9 cellular contexts compared by ENCODE assay signal in genomic region chr10:17756557-17757208, GRCh38. TPM values are rescaled to one million over a fixed set of nuclear protein-coding genes. Genes with fewer than 3 reads are reported as not detected.
DNase-seq lines count a peak whose midpoint lies in the region; ATAC-seq and TF ChIP-seq lines count a peak whose summit lies in the region.
"Had no signal": no experiment of that assay in that cellular context is flagged by ENCODE, and none has a peak within 500 bp of the region (broad histone marks: within the 10 kb centered on the region; RNA-seq: fewer than 3 reads in every experiment).

No MANE protein-coding gene starts in this region.

- H3K36me3 Mint-ChIP-seq in activated B cell treated with CpG ODN at 0.5 μM for 24 hours (ENCODE audit: low read depth) (no peaks in the 10 kb centered on the region), endodermal cell (ENCODE audit: low read depth) (no peaks in the 10 kb centered on the region)
- H3K36me3 Mint-ChIP-seq in naive thymus-derived CD4-positive, alpha-beta T cell: peaks cover 0 to 11% (median 0%) of the 10 kb centered on the region in 5 donors

- H3K36me3 ChIP-seq in naive thymus-derived CD4-positive, alpha-beta T cell (ENCODE audit: control insufficient read depth in 2 of 3, insufficient read depth in 3 of 3, low read length in 3 of 3): no peaks in the 10 kb centered on the region
- no peaks in the 10 kb centered on the region for H3K36me3 ChIP-seq in endodermal cell (ENCODE audit: control insufficient read depth, insufficient read depth, low read length)

- H3K9me3 Mint-ChIP-seq in activated B cell treated with CpG ODN at 0.5 μM for 24 hours (peaks cover 3% of the 10 kb centered on the region), endodermal cell (no peaks in the 10 kb centered on the region)
- H3K9me3 Mint-ChIP-seq in naive thymus-derived CD4-positive, alpha-beta T cell: peaks cover 0 to 3% (median 0%) of the 10 kb centered on the region in 11 donors

- no peaks in the 10 kb centered on the region for H3K9me3 ChIP-seq in naive thymus-derived CD4-positive, alpha-beta T cell (ENCODE audit: control insufficient read depth in 2 of 3, low read length in 3 of 3)
- no peaks in the 10 kb centered on the region for H3K9me3 ChIP-seq in endodermal cell (ENCODE audit: control insufficient read depth, low read length)

- H3K27ac ChIP-seq in naive thymus-derived CD4-positive, alpha-beta T cell (ENCODE audit: low read depth, low read length): no peak overlapping the region
- H3K27ac ChIP-seq in endodermal cell (ENCODE audit: low read depth, low read length): no peak overlapping the region
- H3K27ac ChIP-seq: parathyroid adenoma had no signal

- peaks cover 6% of the 10 kb centered on the region for H3K4me1 Mint-ChIP-seq in activated B cell treated with CpG ODN at 0.5 μM for 24 hours
- peaks cover 0 to 9% (median 0%) of the 10 kb centered on the region in 7 donors for H3K4me1 Mint-ChIP-seq in naive thymus-derived CD4-positive, alpha-beta T cell
- H3K4me1 Mint-ChIP-seq in endodermal cell: no peaks in the 10 kb centered on the region

- H3K4me3 Mint-ChIP-seq in activated B cell treated with CpG ODN at 0.5 μM for 24 hours: peak overlapping the region; percentile 38
- H3K4me3 Mint-ChIP-seq in naive thymus-derived CD4-positive, alpha-beta T cell: peak overlapping the region in 2 of 10 donors; percentile 11 to 62
- no peak overlapping the region for H3K4me3 Mint-ChIP-seq in endodermal cell

- intact Hi-C loops in activated B cell treated with CpG ODN at 0.5 μM for 24 hours (cut with micrococcal nuclease): no loop called here
- intact Hi-C loops in naive thymus-derived CD4-positive, alpha-beta T cell (cut with micrococcal nuclease): no loop called here

- DNase-seq in NCI-H2196 (lab: John Stamatoyannopoulos, UW; ENCODE audit: unreplicated experiment) (peak; percentile 2), NCI-H2196 treated with DMSO at 0.1 percent for 48 hours (lab: John Stamatoyannopoulos, UW; ENCODE audit: unreplicated experiment) (no peak), activated B cell treated with CpG ODN at 0.5 μM for 24 hours (no peak), NCI-H1436 (lab: John Stamatoyannopoulos, UW) (no peak), endodermal cell (no peak)
- no peak for DNase-seq in naive thymus-derived CD4-positive, alpha-beta T cell
- DNase-seq in stimulated activated naive CD4-positive, alpha-beta T cell (lab: John Stamatoyannopoulos, UW): no peak

- peak; percentile 98 for ATAC-seq in HG02973 (IDR thresholded peaks at IDR 0.05; ENCODE audit: unreplicated experiment)
- ATAC-seq in activated B cell treated with CpG ODN at 0.5 μM for 24 hours (ENCODE audit: low read depth): peak; percentile 45
- peak; percentile 27 for ATAC-seq in naive thymus-derived CD4-positive, alpha-beta T cell

- no peak overlapping the region for H3K9ac ChIP-seq in endodermal cell (ENCODE audit: extremely low read depth, low read length, poor library complexity, severe bottlenecking)
- H3K9ac ChIP-seq: parathyroid adenoma had no signal

- no peaks in the 10 kb centered on the region for H3K4me1 ChIP-seq in naive thymus-derived CD4-positive, alpha-beta T cell (ENCODE audit: control insufficient read depth in 2 of 2, insufficient read depth in 2 of 2, low read length in 2 of 2)
- H3K4me1 ChIP-seq in endodermal cell (ENCODE audit: control insufficient read depth, insufficient read depth, low read length): no peaks in the 10 kb centered on the region
- H3K4me1 ChIP-seq: parathyroid adenoma had no signal

- no peak overlapping the region for H3K4me3 ChIP-seq in naive thymus-derived CD4-positive, alpha-beta T cell (ENCODE audit: low read length)
- H3K4me3 ChIP-seq in endodermal cell (ENCODE audit: low read length): no peak overlapping the region

- CTCF ChIA-PET in activated B cell treated with CpG ODN at 0.5 μM for 24 hours (lab: Charles Lee): no interaction called here
- CTCF ChIA-PET in naive thymus-derived CD4-positive, alpha-beta T cell (lab: Charles Lee): interaction anchor here (0.6 kb wide), 1 partner anchor 473 kb away, joined by 3 read pairs; no protein-coding TSS in a partner anchor

- 91 to 96% methylated on average over 6 to 7 of the region's 7 CpGs for WGBS in endodermal cell (ENCODE audit: insufficient coverage in 1 of 2, insufficient read length in 1 of 2), 2 experiments

- H3K27me3 Mint-ChIP-seq in activated B cell treated with CpG ODN at 0.5 μM for 24 hours: no peaks in the 10 kb centered on the region
- H3K27me3 Mint-ChIP-seq in naive thymus-derived CD4-positive, alpha-beta T cell: no peaks in the 10 kb centered on the region
- peaks cover 5% of the 10 kb centered on the region for H3K27me3 Mint-ChIP-seq in endodermal cell (ENCODE audit: insufficient read depth)

- no peaks in the 10 kb centered on the region for H3K27me3 ChIP-seq in naive thymus-derived CD4-positive, alpha-beta T cell (ENCODE audit: control insufficient read depth in 2 of 2, insufficient read depth in 2 of 2, low read length in 2 of 2)
- no peaks in the 10 kb centered on the region for H3K27me3 ChIP-seq in endodermal cell (ENCODE audit: control insufficient read depth, insufficient read depth, low read length, poor library complexity, severe bottlenecking)

- H3K27ac Mint-ChIP-seq in activated B cell treated with CpG ODN at 0.5 μM for 24 hours (no peak overlapping the region), endodermal cell (no peak overlapping the region)
- no peak overlapping the region for H3K27ac Mint-ChIP-seq in naive thymus-derived CD4-positive, alpha-beta T cell

- POLR2A ChIA-PET in activated B cell treated with CpG ODN at 0.5 μM for 24 hours (lab: Charles Lee): no interaction called here
- POLR2A ChIA-PET in naive thymus-derived CD4-positive, alpha-beta T cell (lab: Charles Lee): no interaction called here

- TF ChIP-seq CTCF in activated B cell treated with CpG ODN at 0.5 μM for 24 hours (IDR thresholded peaks at IDR 0.05) (no peak), endodermal cell (conservative IDR thresholded peaks at IDR 0.05) (no peak)

RNA-seq across cellular contexts. Expression of gene TMEM236, which starts 4.7 kb away (rescaled TPM):
- total RNA-seq in activated B cell treated with CpG ODN at 0.5 μM for 24 hours (0.09 and 0.10 TPM in 2 replicates), endodermal cell (under 1 TPM in 1 of 2 donors, not detected in 1; 0.04 TPM)
- under 1 TPM in 2 of 5 experiments, not detected in 3; 0.05 to 0.12 TPM for total RNA-seq in naive thymus-derived CD4-positive, alpha-beta T cell
- polyA plus RNA-seq in naive thymus-derived CD4-positive, alpha-beta T cell: under 1 TPM in 1 of 2 donors, not detected in 1; 0.02 TPM
- polyA plus RNA-seq in endodermal cell (2013, experiment 1 of 2): not detected
- 0.04 TPM for polyA plus RNA-seq in endodermal cell (2013, experiment 2 of 2)

RNA-seq across cellular contexts. Expression of gene MRC1, which starts 52.5 kb away (rescaled TPM):
- total RNA-seq in activated B cell treated with CpG ODN at 0.5 μM for 24 hours: 0.11 and 0.15 TPM in 2 replicates
- 1 to 10 TPM in 2 of 5 experiments, under 1 TPM in 2, not detected in 1; 0.13 to 3.5 (median 1.9) TPM for total RNA-seq in naive thymus-derived CD4-positive, alpha-beta T cell
- polyA plus RNA-seq in naive thymus-derived CD4-positive, alpha-beta T cell: not detected
- total RNA-seq in endodermal cell: under 1 TPM in 1 of 2 donors, not detected in 1; 0.09 TPM
- polyA plus RNA-seq in endodermal cell (2013, experiment 1 of 2): 0.07 TPM
- 0.04 TPM for polyA plus RNA-seq in endodermal cell (2013, experiment 2 of 2)

Comparison
In these comparisons a context has a peak if more than half of its experiments do, and no peak if none do; other contexts are left out.
1. ATAC-seq: peak in every context shown above with its lines; median percentile 98 in HG02973; 45 in activated B cell treated with CpG ODN at 0.5 μM for 24 hours; 27 in naive thymus-derived CD4-positive, alpha-beta T cell.